In the genomic region with DNA sequence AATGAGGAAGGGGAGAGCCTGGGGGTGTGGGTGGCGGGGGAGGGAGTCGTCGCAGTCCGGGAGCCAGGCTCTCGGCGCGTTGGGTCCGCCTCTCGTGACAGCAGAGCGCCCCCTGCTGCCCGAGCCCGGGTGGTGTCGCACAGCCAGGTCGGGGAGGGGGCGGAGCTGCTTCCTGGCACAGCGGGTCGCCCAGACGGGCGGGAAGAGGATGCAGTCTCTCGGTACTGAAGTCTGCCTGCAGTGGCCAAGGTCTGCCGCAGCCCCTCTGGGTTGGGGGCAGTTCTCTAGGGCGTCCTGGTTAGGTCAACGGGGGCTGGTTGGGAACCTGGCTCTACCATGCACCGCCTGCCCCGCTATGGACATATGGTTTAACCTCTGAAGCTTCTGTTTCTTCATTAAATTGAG, we compare ENCODE assay signal across 8 cellular contexts.
DNase-seq lines count a peak whose midpoint lies in the region; ATAC-seq and TF ChIP-seq lines count a peak whose summit lies in the region.

No MANE protein-coding gene starts in this region.

- no peaks in the 10 kb centered on the region for H3K4me1 Mint-ChIP-seq in T-helper 2 cell treated with Interferon-gamma antibody and Interleukin-4, amounts not matched to agents 5 μg/mL and 100 μg/mL, for 36 hours (ENCODE audit: low read depth)

- no peak overlapping the region for H3K4me3 Mint-ChIP-seq in T-helper 2 cell treated with Interferon-gamma antibody and Interleukin-4, amounts not matched to agents 5 μg/mL and 100 μg/mL, for 36 hours

- H3K36me3 Mint-ChIP-seq in T-helper 2 cell treated with Interferon-gamma antibody and Interleukin-4, amounts not matched to agents 5 μg/mL and 100 μg/mL, for 36 hours (ENCODE audit: low read depth): no peaks in the 10 kb centered on the region

- peak; percentile 89 for TF ChIP-seq CTCF in GM12865 (IDR thresholded peaks at IDR 0.05; ENCODE audit: insufficient read depth, low read depth, low read length, missing control alignments)

- no peak overlapping the region for H3K4me3 ChIP-seq in GM12865 (ENCODE audit: low read depth, low read length)

- peaks cover 25% of the 10 kb centered on the region for H3K27me3 Mint-ChIP-seq in T-helper 2 cell treated with Interferon-gamma antibody and Interleukin-4, amounts not matched to agents 5 μg/mL and 100 μg/mL, for 36 hours (ENCODE audit: low read depth)

- no peak overlapping the region for H3K27ac Mint-ChIP-seq in T-helper 2 cell treated with Interferon-gamma antibody and Interleukin-4, amounts not matched to agents 5 μg/mL and 100 μg/mL, for 36 hours

- H3K9me3 Mint-ChIP-seq in T-helper 2 cell treated with Interferon-gamma antibody and Interleukin-4, amounts not matched to agents 5 μg/mL and 100 μg/mL, for 36 hours: no peaks in the 10 kb centered on the region

- ATAC-seq in HG03095 (IDR thresholded peaks at IDR 0.05; ENCODE audit: unreplicated experiment): no peak

- DNase-seq in GM12865 (ENCODE audit: low read depth): peak; percentile 60
- DNase-seq in NCI-H1417 treated with DMSO at 0.1 percent for 48 hours (lab: John Stamatoyannopoulos, UW): peak; percentile 49
- DNase-seq in T-helper 2 cell treated with Interferon-gamma antibody and Interleukin-4, amounts not matched to agents 5 μg/mL and 100 μg/mL, for 36 hours (ENCODE audit: low spot score): peak; percentile 76
- DNase-seq in amygdala (lab: John Stamatoyannopoulos, UW): peak in 46 of 56 donors; percentile 14 to 82 (median 44)
- peak; percentile 11 to 47 for DNase-seq in hippocampal formation (lab: John Stamatoyannopoulos, UW)
- peak; percentile 18 for DNase-seq in smooth muscle cell of the brain vasculature (ENCODE audit: low read depth, low spot score)
- no peak for DNase-seq in cerebellar nuclear complex (lab: John Stamatoyannopoulos, UW)

Comparison
In these comparisons a context has a peak if more than half of its experiments do, and no peak if none do; other contexts are left out.
1. DNase-seq: peak in GM12865 (single experiment), NCI-H1417 treated with DMSO at 0.1 percent for 48 hours (single experiment), T-helper 2 cell treated with Interferon-gamma antibody and Interleukin-4, amounts not matched to agents 5 μg/mL and 100 μg/mL, for 36 hours (single experiment), amygdala (46 of 56), hippocampal formation (2 of 2) and smooth muscle cell of the brain vasculature (single experiment); none in cerebellar nuclear complex (0 of 2).